24 cellular contexts compared by ENCODE assay signal in the genomic region with DNA sequence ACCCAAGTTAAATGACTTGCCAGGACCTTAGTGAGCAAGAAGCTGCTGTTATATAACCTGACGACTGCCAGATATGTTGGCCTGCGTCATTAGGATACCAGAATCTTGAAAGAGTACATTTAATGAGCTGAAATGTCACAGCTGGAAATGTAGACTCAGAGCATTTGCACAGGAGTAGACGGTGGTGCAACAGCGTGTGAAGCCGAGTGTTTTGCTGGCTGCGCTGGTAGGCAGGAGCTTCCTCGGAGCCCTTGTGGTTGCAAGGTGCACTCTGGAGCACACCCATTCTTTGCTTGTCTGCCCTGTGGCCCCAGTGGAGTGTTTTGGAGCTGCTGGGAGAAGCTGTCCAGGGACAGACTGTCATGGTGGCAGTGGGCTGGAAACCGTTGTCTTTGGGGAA.
DNase-seq lines count a peak whose midpoint lies in the region; ATAC-seq, FAIRE-seq and TF ChIP-seq lines count a peak whose summit lies in the region.
"Had no signal": no experiment of that assay in that cellular context is flagged by ENCODE, and none has a peak within 500 bp of the region (broad histone marks: within the 10 kb centered on the region; RNA-seq: fewer than 3 reads in every experiment).

No MANE protein-coding gene starts in this region.

- no peak overlapping the region for H3K4me3 Mint-ChIP-seq in activated T-helper 17 cell treated with anti-CD3 and anti-CD28 coated beads, Interleukin-2, amount 50 U/mL, for 72 hours
- H3K4me3 Mint-ChIP-seq: B cell, HFFc6 had no signal

- TF ChIP-seq CTCF in H1 (IDR thresholded peaks at IDR 0.05; ENCODE audit: control extremely low read depth in 1 of 3, insufficient read depth in 1 of 3, low read depth in 1 of 3, low read length in 3 of 3), result no peak
- no peak for TF ChIP-seq CTCF in upper lobe of right lung (IDR thresholded peaks at IDR 0.05)

- H3K9me3 ChIP-seq in H1 (ENCODE audit: insufficient read depth in 2 of 2, low read depth in 1 of 2, low read length in 1 of 2) (no peaks in the 10 kb centered on the region), upper lobe of right lung (no peaks in the 10 kb centered on the region)
- H3K9me3 ChIP-seq: HAP-1, MG63 had no signal

- TF ChIP-seq POLR2A in H1 (IDR thresholded peaks at IDR 0.05; ENCODE audit: control extremely low read depth in 1 of 2, low read depth in 2 of 2, low read length in 2 of 2), result no peak

- no peak overlapping the region for H3K4me3 ChIP-seq in H1 (ENCODE audit: extremely low read depth in 1 of 4, insufficient read depth in 2 of 4, low read depth in 3 of 4, low read length in 4 of 4)
- no peak overlapping the region for H3K4me3 ChIP-seq in upper lobe of right lung
- H3K4me3 ChIP-seq: GM23248, HAP-1, MG63, SK-N-MC had no signal

- H3K18ac ChIP-seq in H1 (ENCODE audit: extremely low read depth, low read length), result peak overlapping the region; percentile 38; the same call in 1 of the 2 replicates

- H2BK5ac ChIP-seq in H1 (ENCODE audit: low read depth, low read length), result no peak overlapping the region

- no peak for TF ChIP-seq RAD21 in H1 (IDR thresholded peaks at IDR 0.05 in 1 of 2, conservative IDR thresholded peaks at IDR 0.05 in 1 of 2; ENCODE audit: low read depth in 2 of 2, low read length in 2 of 2)

- whole genome bisulfite sequencing in H1 (ENCODE audit: extremely low coverage in 1 of 2, insufficient coverage in 1 of 2, insufficient read length in 1 of 2, insufficient replicate concordance in 2 of 2, low coverage in 1 of 2, low lambda C conversion rate in 2 of 2, missing lambda C conversion rate in 1 of 2), 2 experiments, result 94% methylated on average over 8 of the region's 8 CpGs; no CpG with 5 or more reads in 1 of the 2 experiments

- H2BK120ac ChIP-seq in H1 (replicated peaks; ENCODE audit: low read depth, low read length), result no peak overlapping the region

- H4K20me1 ChIP-seq in H1 (replicated peaks in 1 of 2; ENCODE audit: control insufficient read depth in 1 of 2, insufficient read depth in 2 of 2, low read length in 2 of 2), result peaks cover 0 to 1% of the 10 kb centered on the region in 2 experiments

- H2BK20ac ChIP-seq in H1 (ENCODE audit: low read length), result no peak overlapping the region

- no peak overlapping the region for H4K5ac ChIP-seq in H1 (ENCODE audit: insufficient read length, low read depth, low read length)

- H2AFZ ChIP-seq in H1 (ENCODE audit: low read length), result no peak overlapping the region
- H2AFZ ChIP-seq: GM23248 had no signal

- H3K4me1 Mint-ChIP-seq in activated T-helper 17 cell treated with anti-CD3 and anti-CD28 coated beads, Interleukin-2, amount 50 U/mL, for 72 hours, result no peaks in the 10 kb centered on the region
- H3K4me1 Mint-ChIP-seq: B cell had no signal

- H3K4ac ChIP-seq in H1 (replicated peaks; ENCODE audit: insufficient read length, low read depth, low read length), result no peak overlapping the region

- H3K9me3 Mint-ChIP-seq in activated T-helper 17 cell treated with anti-CD3 and anti-CD28 coated beads, Interleukin-2, amount 50 U/mL, for 72 hours, result no peaks in the 10 kb centered on the region
- H3K9me3 Mint-ChIP-seq: HFFc6 had no signal

- H3K9ac ChIP-seq in H1 (replicated peaks in 1 of 4; ENCODE audit: extremely low read depth in 1 of 4, low read depth in 3 of 4, low read length in 3 of 4), result no peak overlapping the region
- H3K9ac ChIP-seq: GM23248 had no signal

- H3K36me3 Mint-ChIP-seq in activated T-helper 17 cell treated with anti-CD3 and anti-CD28 coated beads, Interleukin-2, amount 50 U/mL, for 72 hours (ENCODE audit: low read depth), result peaks cover 92% of the 10 kb centered on the region

- no peaks in the 10 kb centered on the region for H3K79me1 ChIP-seq in H1 (ENCODE audit: low read depth, low read length)

- DNase-seq in H1 (ENCODE audit: low read depth in 1 of 2, low spot score in 2 of 2) (no peak), cardiac septum (ENCODE audit: low spot score) (peak; percentile 54), posterior vena cava (ENCODE audit: low spot score) (peak; percentile 3), upper lobe of right lung (peak; percentile 12), NCI-H1105 (lab: John Stamatoyannopoulos, UW) (no peak), DMS114 treated with DMSO at 0.1 percent for 48 hours (lab: John Stamatoyannopoulos, UW; ENCODE audit: unreplicated experiment) (no peak)
- DNase-seq: Calu3, DMS153, GM23248, HFFc6, IMR-90, KG1, MG63, NCI-H1694, NCI-H2029 treated with DMSO at 0.1 percent for 48 hours, NCI-H2227 treated with DMSO at 0.1 percent for 48 hours, NCI-H526 treated with DMSO at 0.1 percent for 48 hours, SIG-M5 had no signal

- no peaks in the 10 kb centered on the region for H3K79me2 ChIP-seq in H1 (ENCODE audit: control insufficient read depth in 1 of 2, insufficient read depth in 2 of 2, low read length in 2 of 2)

- no peak overlapping the region for H4K91ac ChIP-seq in H1 (replicated peaks; ENCODE audit: insufficient read length, low read length)

- no peaks in the 10 kb centered on the region for H3K23me2 ChIP-seq in H1 (ENCODE audit: low read depth, low read length)

- H2BK12ac ChIP-seq in H1 (ENCODE audit: low read depth, low read length), result peak overlapping the region; percentile 17; the same call in 1 of the 2 replicates

- no peak overlapping the region for H3K27ac Mint-ChIP-seq in activated T-helper 17 cell treated with anti-CD3 and anti-CD28 coated beads, Interleukin-2, amount 50 U/mL, for 72 hours
- H3K27ac Mint-ChIP-seq: HFFc6 had no signal

- H3K27me3 Mint-ChIP-seq in activated T-helper 17 cell treated with anti-CD3 and anti-CD28 coated beads, Interleukin-2, amount 50 U/mL, for 72 hours, result no peaks in the 10 kb centered on the region
- H3K27me3 Mint-ChIP-seq: B cell had no signal

- H3K27ac ChIP-seq in H1 (ENCODE audit: low read depth, low read length) (no peak overlapping the region), upper lobe of right lung (no peak overlapping the region)
- H3K27ac ChIP-seq: GM23248, RWPE1, SK-N-MC had no signal

- no peak overlapping the region for H2AK5ac ChIP-seq in H1 (ENCODE audit: low read depth, low read length)

- H3K27me3 ChIP-seq in H1 (replicated peaks in 1 of 4; ENCODE audit: control insufficient read depth in 3 of 4, extremely low read depth in 1 of 4, insufficient read depth in 3 of 4, low read length in 3 of 4) (no peaks in the 10 kb centered on the region), upper lobe of right lung (no peaks in the 10 kb centered on the region)
- H3K27me3 ChIP-seq: MG63 had no signal

- no peak overlapping the region for H3K4me2 ChIP-seq in H1 (ENCODE audit: insufficient read depth in 1 of 2, low read depth in 2 of 2, low read length in 2 of 2)

- no peak for FAIRE-seq in H1 (lab: Jason Lieb, UNC)

- H3K23ac ChIP-seq in H1 (ENCODE audit: insufficient read length), result no peak overlapping the region

- peaks cover 0 to 9% (median 1%) of the 10 kb centered on the region in 4 experiments; a peak in 2 of 8 replicates for H3K36me3 ChIP-seq in H1 (ENCODE audit: control insufficient read depth in 2 of 4, insufficient read depth in 4 of 4, low read length in 3 of 4)
- H3K36me3 ChIP-seq in upper lobe of right lung, result peaks cover 10% of the 10 kb centered on the region
- H3K36me3 ChIP-seq: HAP-1, MG63 had no signal

- no peak overlapping the region for H4K8ac ChIP-seq in H1 (ENCODE audit: extremely low read depth, insufficient read depth, low read length)

- H3K14ac ChIP-seq in H1 (ENCODE audit: insufficient read length), result no peak overlapping the region

- TF ChIP-seq EP300 in H1 (IDR thresholded peaks at IDR 0.05; ENCODE audit: borderline replicate concordance in 1 of 2, low read depth in 2 of 2, low read length in 2 of 2), result no peak

- no peak overlapping the region for H3K56ac ChIP-seq in H1 (replicated peaks; ENCODE audit: insufficient read length, low read depth, low read length)

- POLR2A ChIA-PET in H1 (lab: Charles Lee; ENCODE audit: partially characterized antibody), result interaction anchor here (0.6 kb wide), 1 partner anchor 41 kb away, joined by 3 read pairs; no protein-coding TSS in a partner anchor

- H2BK15ac ChIP-seq in H1 (ENCODE audit: low read length), result no peak overlapping the region

- intact Hi-C loops in cardiac septum (cut with DNase I) (no loop called here), posterior vena cava (cut with DNase I) (no loop called here), upper lobe of right lung (cut with DNase I) (no loop called here)

- peaks cover 0 to 4% (median 0%) of the 10 kb centered on the region in 4 experiments; a peak in 3 of 7 replicates for H3K4me1 ChIP-seq in H1 (replicated peaks in 1 of 4; ENCODE audit: control insufficient read depth in 3 of 4, insufficient read depth in 4 of 4, low read length in 3 of 4)
- H3K4me1 ChIP-seq in upper lobe of right lung, result peaks cover 2% of the 10 kb centered on the region
- H3K4me1 ChIP-seq: HAP-1 had no signal

- CTCF ChIA-PET in H1 (lab: Charles Lee; ENCODE audit: partially characterized antibody), result no interaction called here

- no peak for ATAC-seq in upper lobe of right lung
- no peak for ATAC-seq in activated T-helper 17 cell treated with anti-CD3 and anti-CD28 coated beads, Interleukin-2, amount 50 U/mL, for 72 hours (replicated peaks)
- ATAC-seq: Panc1 had no signal

TF ChIP-seq in H1, 55 proteins besides CTCF, POLR2A, EP300 and RAD21:
- TF ChIP-seq HDAC6 (IDR thresholded peaks at IDR 0.05; ENCODE audit: low read depth, low read length) (no peak), CBX8 (IDR thresholded peaks at IDR 0.05; ENCODE audit: borderline replicate concordance, low read depth, low read length) (no peak), CEBPB (IDR thresholded peaks at IDR 0.05; ENCODE audit: low read depth, low read length) (no peak), SIRT6 (IDR thresholded peaks at IDR 0.05; ENCODE audit: low read length) (no peak)
TF ChIP-seq in H1: peak in this region for 0.

Comparison
In these comparisons a context has a peak if more than half of its experiments do, and no peak if none do; other contexts are left out.
1. DNase-seq: peak in cardiac septum (single experiment), posterior vena cava (single experiment) and upper lobe of right lung (single experiment); none in H1 (0 of 2), NCI-H1105 (single experiment) and DMS114 treated with DMSO at 0.1 percent for 48 hours (single experiment).